ENCODE assay signal across 13 cellular contexts in genomic region chr2:10493075-10493635, GRCh38. TPM values are rescaled to one million over a fixed set of nuclear protein-coding genes. Genes with fewer than 3 reads are reported as not detected.
A peak's percentile ranks its signal among the peaks of the same experiment; 100 is the strongest.
DNase-seq lines count a peak whose midpoint lies in the region; ATAC-seq lines count a peak whose summit lies in the region.
"Had no signal": no experiment of that assay in that cellular context is flagged by ENCODE, and none has a peak within 500 bp of the region (broad histone marks: within the 10 kb centered on the region; RNA-seq: fewer than 3 reads in every experiment).

No MANE protein-coding gene starts in this region.

- H3F3A ChIP-seq in GM23248 (ENCODE audit: insufficient read depth) = no peaks in the 10 kb centered on the region

- H3K79me2 ChIP-seq in GM23248 (ENCODE audit: insufficient read depth) = no peaks in the 10 kb centered on the region

- DNase-seq in activated CD4-positive, alpha-beta T cell treated with anti-CD3 and anti-CD28 coated beads for 36 hours = no peak
- DNase-seq in activated CD4-positive, alpha-beta T cell treated with anti-CD3 and anti-CD28 coated beads for 1 hour = no peak
- no peak for DNase-seq in activated T-helper 2 cell treated with anti-CD3 and anti-CD28 coated beads, Interferon-gamma antibody, Interleukin-2, Interleukin-4, amounts not matched to agents 10 μg/mL and 5 μg/mL and 100 μg/mL, durations not matched to agents 14 hours and 24 hours and 36 hours (ENCODE audit: low spot score)
- DNase-seq in naive B cell = no peak
- DNase-seq in GM23248 = no peak
- no peak for DNase-seq in SHP77 treated with DMSO at 0.1 percent for 48 hours (lab: John Stamatoyannopoulos, UW)
- DNase-seq in activated CD4-positive, alpha-beta T cell treated with anti-CD3 and anti-CD28 coated beads, Interleukin-2, amount 50 U/mL, for 1 hour = no peak
- DNase-seq: foreskin fibroblast had no signal

- peak; percentile 3 for ATAC-seq in activated CD4-positive, alpha-beta T cell treated with anti-CD3 and anti-CD28 coated beads for 36 hours
- ATAC-seq in HG03280 (IDR thresholded peaks at IDR 0.05; ENCODE audit: unreplicated experiment) (peak; percentile 16), naive B cell (ENCODE audit: low read depth in 2 of 2) (peak; percentile 11 to 16)
- ATAC-seq: Right ventricle myocardium inferior had no signal

- H3K4me1 ChIP-seq in GM23248 (ENCODE audit: insufficient read depth) = peaks cover 8% of the 10 kb centered on the region

- no peaks in the 10 kb centered on the region for H3K9me3 ChIP-seq in GM23248 (ENCODE audit: low read depth)

- H4K20me1 ChIP-seq in GM23248 (ENCODE audit: insufficient read depth) = no peaks in the 10 kb centered on the region

- CTCF ChIA-PET in activated CD4-positive, alpha-beta T cell treated with anti-CD3 and anti-CD28 coated beads for 36 hours (lab: Charles Lee) = interaction anchor here (0.6 to 1.1 kb wide), 7 partner anchors 16 to 167 kb away, joined by 3 to 6 read pairs (median 3); no protein-coding TSS in a partner anchor

- peaks cover 22% of the 10 kb centered on the region; the same call in 1 of the 2 replicates for H3K27me3 ChIP-seq in GM23248 (replicated peaks; ENCODE audit: insufficient read depth)

- H2AFZ ChIP-seq in GM23248 = no peak overlapping the region

- in situ Hi-C loops in GM23248 (cut with MboI) = no loop called here

- H3K27me3 Mint-ChIP-seq in activated CD4-positive, alpha-beta T cell treated with anti-CD3 and anti-CD28 coated beads for 36 hours = peaks cover 2% of the 10 kb centered on the region
- H3K27me3 Mint-ChIP-seq in activated T-helper 2 cell treated with anti-CD3 and anti-CD28 coated beads, Interferon-gamma antibody, Interleukin-2, Interleukin-4, amounts not matched to agents 10 μg/mL and 5 μg/mL and 100 μg/mL, durations not matched to agents 14 hours and 24 hours and 36 hours (ENCODE audit: low read depth) = peaks cover 21% of the 10 kb centered on the region
- peaks cover 6 to 56% (median 55%) of the 10 kb centered on the region in 3 donors for H3K27me3 Mint-ChIP-seq in naive B cell

- H3K9me3 Mint-ChIP-seq in activated CD4-positive, alpha-beta T cell treated with anti-CD3 and anti-CD28 coated beads for 36 hours (ENCODE audit: low read depth) = no peaks in the 10 kb centered on the region
- no peaks in the 10 kb centered on the region for H3K9me3 Mint-ChIP-seq in activated T-helper 2 cell treated with anti-CD3 and anti-CD28 coated beads, Interferon-gamma antibody, Interleukin-2, Interleukin-4, amounts not matched to agents 10 μg/mL and 5 μg/mL and 100 μg/mL, durations not matched to agents 14 hours and 24 hours and 36 hours
- peaks cover 0 to 16% (median 8%) of the 10 kb centered on the region in 7 donors for H3K9me3 Mint-ChIP-seq in naive B cell
- H3K9me3 Mint-ChIP-seq: activated naive CD4-positive, alpha-beta T cell treated with anti-CD3 and anti-CD28 coated beads, Interleukin-2, amount 50 U/mL, for 24 hours; dendritic cell treated with granulocyte-macrophage colony-stimulating factor and Interleukin-4, amounts not matched to agents 40 ng/mL and 50 ng/mL, for 4 days had no signal

- no peak overlapping the region for H3K9ac ChIP-seq in GM23248

- H3K4me2 ChIP-seq in GM23248 (ENCODE audit: unreplicated experiment) = no peak overlapping the region

- 79 to 83% methylated on average over 5 of the region's 5 CpGs for WGBS in GM23248 (ENCODE audit: low coverage in 1 of 2, low lambda C conversion rate in 2 of 2, missing lambda C conversion rate in 2 of 2), 2 experiments

- H3K4me1 Mint-ChIP-seq in activated CD4-positive, alpha-beta T cell treated with anti-CD3 and anti-CD28 coated beads for 36 hours = peaks cover 36% of the 10 kb centered on the region
- peaks cover 6% of the 10 kb centered on the region for H3K4me1 Mint-ChIP-seq in activated T-helper 2 cell treated with anti-CD3 and anti-CD28 coated beads, Interferon-gamma antibody, Interleukin-2, Interleukin-4, amounts not matched to agents 10 μg/mL and 5 μg/mL and 100 μg/mL, durations not matched to agents 14 hours and 24 hours and 36 hours (ENCODE audit: low read depth)
- H3K4me1 Mint-ChIP-seq in naive B cell = peaks cover 0 to 10% (median 6%) of the 10 kb centered on the region in 3 donors

- H3K9me2 ChIP-seq in GM23248 (ENCODE audit: insufficient read depth) = no peaks in the 10 kb centered on the region

- intact Hi-C loops in activated CD4-positive, alpha-beta T cell treated with anti-CD3 and anti-CD28 coated beads for 36 hours (cut with DNase I, micrococcal nuclease) = loop anchor here (1.0 to 2.0 kb wide), 4 partner anchors 44 to 161 kb away; partner anchors contain the start of gene ODC1 (in 1 of the 2)
- intact Hi-C loops in activated T-helper 2 cell treated with anti-CD3 and anti-CD28 coated beads, Interferon-gamma antibody, Interleukin-2, Interleukin-4, amounts not matched to agents 10 μg/mL and 5 μg/mL and 100 μg/mL, durations not matched to agents 14 hours and 24 hours and 36 hours (cut with micrococcal nuclease) = no loop called here

- H3K4me3 Mint-ChIP-seq in activated CD4-positive, alpha-beta T cell treated with anti-CD3 and anti-CD28 coated beads for 36 hours = no peak overlapping the region
- H3K4me3 Mint-ChIP-seq in activated T-helper 2 cell treated with anti-CD3 and anti-CD28 coated beads, Interferon-gamma antibody, Interleukin-2, Interleukin-4, amounts not matched to agents 10 μg/mL and 5 μg/mL and 100 μg/mL, durations not matched to agents 14 hours and 24 hours and 36 hours (ENCODE audit: low read depth) = no peak overlapping the region
- H3K4me3 Mint-ChIP-seq in naive B cell = no peak overlapping the region
- H3K4me3 Mint-ChIP-seq: activated naive CD4-positive, alpha-beta T cell treated with anti-CD3 and anti-CD28 coated beads, Interleukin-2, amount 50 U/mL, for 24 hours; dendritic cell treated with granulocyte-macrophage colony-stimulating factor and Interleukin-4, amounts not matched to agents 40 ng/mL and 50 ng/mL, for 4 days had no signal

- H3K36me3 ChIP-seq in GM23248 (ENCODE audit: low read depth) = no peaks in the 10 kb centered on the region

- no peak overlapping the region for H3K27ac ChIP-seq in GM23248

- no peak overlapping the region for H3K4me3 ChIP-seq in GM23248
- H3K4me3 ChIP-seq: skin epidermis had no signal

- POLR2A ChIA-PET in activated CD4-positive, alpha-beta T cell treated with anti-CD3 and anti-CD28 coated beads for 36 hours (lab: Charles Lee) = interaction anchor here (0.6 to 1.8 kb wide), 5 partner anchors 43 to 707 kb away, joined by 3 to 5 read pairs (median 4); partner anchors contain the start of gene ODC1

- peak overlapping the region; percentile 78 for H3K27ac Mint-ChIP-seq in activated CD4-positive, alpha-beta T cell treated with anti-CD3 and anti-CD28 coated beads for 36 hours
- peak overlapping the region; percentile 38 for H3K27ac Mint-ChIP-seq in activated T-helper 2 cell treated with anti-CD3 and anti-CD28 coated beads, Interferon-gamma antibody, Interleukin-2, Interleukin-4, amounts not matched to agents 10 μg/mL and 5 μg/mL and 100 μg/mL, durations not matched to agents 14 hours and 24 hours and 36 hours
- peak overlapping the region in 3 of 6 donors; percentile 23 to 54 (median 44) for H3K27ac Mint-ChIP-seq in naive B cell
- H3K27ac Mint-ChIP-seq: activated naive CD4-positive, alpha-beta T cell treated with anti-CD3 and anti-CD28 coated beads, Interleukin-2, amount 50 U/mL, for 24 hours; dendritic cell treated with granulocyte-macrophage colony-stimulating factor and Interleukin-4, amounts not matched to agents 40 ng/mL and 50 ng/mL, for 4 days had no signal

- no peaks in the 10 kb centered on the region for H3K36me3 Mint-ChIP-seq in activated CD4-positive, alpha-beta T cell treated with anti-CD3 and anti-CD28 coated beads for 36 hours (ENCODE audit: low read depth)
- no peaks in the 10 kb centered on the region for H3K36me3 Mint-ChIP-seq in activated T-helper 2 cell treated with anti-CD3 and anti-CD28 coated beads, Interferon-gamma antibody, Interleukin-2, Interleukin-4, amounts not matched to agents 10 μg/mL and 5 μg/mL and 100 μg/mL, durations not matched to agents 14 hours and 24 hours and 36 hours (ENCODE audit: low read depth)
- peaks cover 4 to 20% of the 10 kb centered on the region in 2 donors for H3K36me3 Mint-ChIP-seq in naive B cell

RNA-seq across cellular contexts. Expression of gene ODC1, which starts 45.0 kb away (rescaled TPM):
- total RNA-seq in activated CD4-positive, alpha-beta T cell treated with anti-CD3 and anti-CD28 coated beads for 36 hours = 100 to 1,000 TPM; 158 to 170 TPM
- 161 and 164 TPM in 2 replicates for total RNA-seq in activated T-helper 2 cell treated with anti-CD3 and anti-CD28 coated beads, Interferon-gamma antibody, Interleukin-2, Interleukin-4, amounts not matched to agents 10 μg/mL and 5 μg/mL and 100 μg/mL, durations not matched to agents 14 hours and 24 hours and 36 hours
- 100 to 1,000 TPM; 142 to 202 (median 165) TPM for polyA plus RNA-seq in naive B cell (ENCODE audit: low read depth in 6 of 6)
- total RNA-seq in GM23248 (2014; rRNA removed; shearing (Covaris generic)) = 106 and 114 TPM in 2 replicates
- polyA plus RNA-seq in GM23248 (2016; fragmentation: Nextera tagmentation; extraction: Ambion mirVana) = 58.3 and 61.5 TPM in 2 replicates
